ENCODE assay signal across 17 cellular contexts in the genomic region with DNA sequence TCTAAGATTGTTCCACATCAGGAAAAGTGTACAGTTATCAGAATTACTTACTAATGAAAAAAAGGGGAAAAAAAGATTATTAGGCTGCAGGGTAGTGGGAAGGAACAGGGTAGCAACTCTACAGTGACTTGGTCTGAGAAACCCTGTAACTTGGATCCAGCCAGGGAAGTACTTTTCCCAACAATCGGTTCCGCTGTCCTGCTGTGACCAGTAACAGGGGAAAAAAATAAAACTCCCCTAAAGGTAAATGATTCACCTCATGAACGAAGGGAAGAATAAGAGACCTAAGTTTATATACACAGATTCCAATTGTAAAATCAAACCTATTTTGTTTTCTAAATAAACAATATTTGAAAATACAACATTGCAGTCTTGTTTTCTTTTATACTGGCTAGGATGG.
"Had no signal": no experiment of that assay in that cellular context is flagged by ENCODE, and none has a peak within 500 bp of the region (broad histone marks: within the 10 kb centered on the region; RNA-seq: fewer than 3 reads in every experiment).

No MANE protein-coding gene starts in this region.

- H3K27ac Mint-ChIP-seq: activated naive CD8-positive, alpha-beta T cell treated with anti-CD3 and anti-CD28 coated beads for 36 hours; dendritic cell treated with granulocyte-macrophage colony-stimulating factor and Interleukin-4, amounts not matched to agents 40 ng/mL and 50 ng/mL, for 4 days; mesothelial cell of epicardium; stimulated activated memory B cell treated with anti-CD40 and anti-IgM and Interleukin-4, amounts not matched to agents 10 μg/mL and 1 μg/mL and 100 μg/mL, for 72 hours had no signal

- H3K4me1 Mint-ChIP-seq: activated naive CD8-positive, alpha-beta T cell treated with anti-CD3 and anti-CD28 coated beads for 36 hours; stimulated activated memory B cell treated with anti-CD40 and anti-IgM and Interleukin-4, amounts not matched to agents 10 μg/mL and 1 μg/mL and 100 μg/mL, for 72 hours had no signal

- DNase-seq: activated naive CD4-positive, alpha-beta T cell treated with Interleukin-2 at 50 U/mL for 16 hours; activated naive CD8-positive, alpha-beta T cell treated with anti-CD3 and anti-CD28 coated beads for 36 hours; activated T-cell treated with anti-CD3 and anti-CD28 coated beads, Interleukin-2, amount 50 U/mL, for 1 hour; effector CD4-positive, alpha-beta T cell; foreskin keratinocyte; left lung; naive thymus-derived CD8-positive, alpha-beta T cell; right lobe of liver; T-helper 1 cell; T-helper 9 cell; upper lobe of right lung had no signal

- H3K27ac ChIP-seq: foreskin keratinocyte, left lung, parathyroid adenoma, right lobe of liver, skin epidermis, upper lobe of right lung had no signal

- H3K9ac ChIP-seq: parathyroid adenoma had no signal

- H3K4me3 Mint-ChIP-seq: activated naive CD8-positive, alpha-beta T cell treated with anti-CD3 and anti-CD28 coated beads for 36 hours; dendritic cell treated with granulocyte-macrophage colony-stimulating factor and Interleukin-4, amounts not matched to agents 40 ng/mL and 50 ng/mL, for 4 days; mesothelial cell of epicardium; naive thymus-derived CD8-positive, alpha-beta T cell; stimulated activated memory B cell treated with anti-CD40 and anti-IgM and Interleukin-4, amounts not matched to agents 10 μg/mL and 1 μg/mL and 100 μg/mL, for 72 hours had no signal

- H3K9me3 ChIP-seq: left lung, right lobe of liver, upper lobe of right lung had no signal

- H3K27me3 ChIP-seq: foreskin keratinocyte, left lung, right lobe of liver, upper lobe of right lung had no signal

- ATAC-seq: foreskin keratinocyte; left lung; naive thymus-derived CD8-positive, alpha-beta T cell; stimulated activated memory B cell treated with anti-CD40 and anti-IgM and Interleukin-4, amounts not matched to agents 10 μg/mL and 1 μg/mL and 100 μg/mL, for 72 hours; upper lobe of right lung had no signal

- H3K36me3 ChIP-seq: left lung, right lobe of liver, upper lobe of right lung had no signal

- H3K4me1 ChIP-seq: foreskin keratinocyte, parathyroid adenoma had no signal

- H3K27me3 Mint-ChIP-seq: activated naive CD8-positive, alpha-beta T cell treated with anti-CD3 and anti-CD28 coated beads for 36 hours; dendritic cell treated with granulocyte-macrophage colony-stimulating factor and Interleukin-4, amounts not matched to agents 40 ng/mL and 50 ng/mL, for 4 days; naive thymus-derived CD8-positive, alpha-beta T cell; stimulated activated memory B cell treated with anti-CD40 and anti-IgM and Interleukin-4, amounts not matched to agents 10 μg/mL and 1 μg/mL and 100 μg/mL, for 72 hours had no signal

- H3K36me3 Mint-ChIP-seq: mesothelial cell of epicardium had no signal

- H3K9me3 Mint-ChIP-seq: mesothelial cell of epicardium; stimulated activated memory B cell treated with anti-CD40 and anti-IgM and Interleukin-4, amounts not matched to agents 10 μg/mL and 1 μg/mL and 100 μg/mL, for 72 hours had no signal

- H3K4me3 ChIP-seq: left lung, lung, right lobe of liver, skin epidermis, upper lobe of right lung had no signal
